11 cellular contexts compared by ENCODE assay signal in genomic region chr10:79098596-79099015, GRCh38. TPM values are rescaled to one million over a fixed set of nuclear protein-coding genes. Genes with fewer than 3 reads are reported as not detected.
DNase-seq lines count a peak whose midpoint lies in the region; ATAC-seq and TF ChIP-seq lines count a peak whose summit lies in the region.
"Had no signal": no experiment of that assay in that cellular context is flagged by ENCODE, and none has a peak within 500 bp of the region (broad histone marks: within the 10 kb centered on the region; RNA-seq: fewer than 3 reads in every experiment).

No MANE protein-coding gene starts in this region.

- no peaks in the 10 kb centered on the region for H3K36me3 ChIP-seq in Peyer's patch
- H3K36me3 ChIP-seq in naive thymus-derived CD4-positive, alpha-beta T cell (ENCODE audit: control insufficient read depth in 2 of 3, insufficient read depth in 3 of 3, low read length in 3 of 3), result no peaks in the 10 kb centered on the region

- no peaks in the 10 kb centered on the region for H3K9me3 ChIP-seq in Peyer's patch
- H3K9me3 ChIP-seq in naive thymus-derived CD4-positive, alpha-beta T cell (ENCODE audit: control insufficient read depth in 2 of 3, low read length in 3 of 3), result no peaks in the 10 kb centered on the region

- intact Hi-C loops in naive thymus-derived CD4-positive, alpha-beta T cell (cut with micrococcal nuclease), result no loop called here

- no peaks in the 10 kb centered on the region for H3K27me3 ChIP-seq in Peyer's patch
- no peaks in the 10 kb centered on the region for H3K27me3 ChIP-seq in naive thymus-derived CD4-positive, alpha-beta T cell (ENCODE audit: control insufficient read depth in 2 of 2, insufficient read depth in 2 of 2, low read length in 2 of 2)

- TF ChIP-seq CTCF in Peyer's patch (IDR thresholded peaks at IDR 0.05) (no peak), coronary artery (IDR thresholded peaks at IDR 0.05) (no peak)

- H3K4me3 Mint-ChIP-seq in naive thymus-derived CD4-positive, alpha-beta T cell, result no peak overlapping the region
- H3K4me3 Mint-ChIP-seq: central memory CD8-positive, alpha-beta T cell had no signal

- peaks cover 38 to 73% (median 64%) of the 10 kb centered on the region in 7 donors for H3K4me1 Mint-ChIP-seq in naive thymus-derived CD4-positive, alpha-beta T cell

- H3K4me1 ChIP-seq in Peyer's patch, result peaks cover 8 to 95% (median 23%) of the 10 kb centered on the region in 4 donors
- H3K4me1 ChIP-seq in naive thymus-derived CD4-positive, alpha-beta T cell (ENCODE audit: control insufficient read depth in 2 of 2, insufficient read depth in 2 of 2, low read length in 2 of 2), result peaks cover 0 to 30% of the 10 kb centered on the region in 2 donors

- no peak overlapping the region for H3K27ac ChIP-seq in Peyer's patch
- H3K27ac ChIP-seq in coronary artery, result no peak overlapping the region
- no peak overlapping the region for H3K27ac ChIP-seq in naive thymus-derived CD4-positive, alpha-beta T cell (ENCODE audit: low read depth, low read length)

- CTCF ChIA-PET in naive thymus-derived CD4-positive, alpha-beta T cell (lab: Charles Lee), result no interaction called here

- H3K9me3 Mint-ChIP-seq in naive thymus-derived CD4-positive, alpha-beta T cell, result peaks cover 0 to 1% (median 0%) of the 10 kb centered on the region in 11 donors
- H3K9me3 Mint-ChIP-seq: central memory CD8-positive, alpha-beta T cell had no signal

- DNase-seq in EL (peak; percentile 42), Peyer's patch (peak in 2 of 3 donors; percentile 60 to 64), HuH-7 (ENCODE audit: low spot score) (no peak), coronary artery (ENCODE audit: low spot score) (no peak)
- no peak for DNase-seq in naive thymus-derived CD4-positive, alpha-beta T cell
- no peak for DNase-seq in stimulated activated naive CD4-positive, alpha-beta T cell (lab: John Stamatoyannopoulos, UW)
- DNase-seq: CD4-positive, CD25-positive, alpha-beta regulatory T cell; NCI-H82 had no signal

- peak overlapping the region in 2 of 9 donors; percentile 8 for H3K27ac Mint-ChIP-seq in naive thymus-derived CD4-positive, alpha-beta T cell
- H3K27ac Mint-ChIP-seq: CD4-positive, CD25-positive, alpha-beta regulatory T cell had no signal

- no peak for TF ChIP-seq POLR2A in Peyer's patch (IDR thresholded peaks at IDR 0.05)

- POLR2A ChIA-PET in naive thymus-derived CD4-positive, alpha-beta T cell (lab: Charles Lee), result no interaction called here

- ATAC-seq in GM19372 (IDR thresholded peaks at IDR 0.05; ENCODE audit: low read depth, unreplicated experiment), result peak; percentile 58
- peak; percentile 53 for ATAC-seq in HG02970 (IDR thresholded peaks at IDR 0.05; ENCODE audit: low FRiP score, unreplicated experiment)
- ATAC-seq in naive thymus-derived CD4-positive, alpha-beta T cell, result no peak

- no peaks in the 10 kb centered on the region for H3K36me3 Mint-ChIP-seq in naive thymus-derived CD4-positive, alpha-beta T cell
- H3K36me3 Mint-ChIP-seq: CD4-positive, CD25-positive, alpha-beta regulatory T cell had no signal

- no peaks in the 10 kb centered on the region for H3K27me3 Mint-ChIP-seq in naive thymus-derived CD4-positive, alpha-beta T cell
- H3K27me3 Mint-ChIP-seq: CD4-positive, CD25-positive, alpha-beta regulatory T cell; central memory CD8-positive, alpha-beta T cell had no signal

- H3K4me3 ChIP-seq in Peyer's patch, result no peak overlapping the region
- no peak overlapping the region for H3K4me3 ChIP-seq in coronary artery
- no peak overlapping the region for H3K4me3 ChIP-seq in naive thymus-derived CD4-positive, alpha-beta T cell (ENCODE audit: low read length)

RNA-seq across cellular contexts. Expression of gene ZMIZ1, which starts 29.8 kb away (rescaled TPM):
- 10 to 100 TPM; 40.4 to 86.7 (median 73.2) TPM for total RNA-seq in Peyer's patch
- total RNA-seq in naive thymus-derived CD4-positive, alpha-beta T cell, result 10 to 100 TPM; 13.5 to 57.2 (median 24.5) TPM
- 1 to 10 TPM; 1.8 to 4.2 TPM for polyA plus RNA-seq in naive thymus-derived CD4-positive, alpha-beta T cell

Comparison
In these comparisons a context has a peak if more than half of its experiments do, and no peak if none do; other contexts are left out.
1. DNase-seq: peak in EL (single experiment) and Peyer's patch (2 of 3); none in HuH-7 (single experiment), coronary artery (single experiment), naive thymus-derived CD4-positive, alpha-beta T cell (0 of 9) and stimulated activated naive CD4-positive, alpha-beta T cell (0 of 6).